ENCODE assay signal across 9 cellular contexts in genomic region chr22:30763815-30764686, GRCh38.
DNase-seq lines count a peak whose midpoint lies in the region; ATAC-seq and TF ChIP-seq lines count a peak whose summit lies in the region.
"Had no signal": no experiment of that assay in that cellular context is flagged by ENCODE, and none has a peak within 500 bp of the region (broad histone marks: within the 10 kb centered on the region; RNA-seq: fewer than 3 reads in every experiment).

No MANE protein-coding gene starts in this region.

- H3K4me2 ChIP-seq in fibroblast of lung (ENCODE audit: extremely low read depth, insufficient read depth, low read length) (no peak overlapping the region), neural progenitor cell (no peak overlapping the region)

- no peaks in the 10 kb centered on the region for H3K36me3 Mint-ChIP-seq in CD4-positive, CD25-positive, alpha-beta regulatory T cell
- H3K36me3 Mint-ChIP-seq in activated CD8-positive, alpha-beta memory T cell treated with anti-CD3 and anti-CD28 coated beads, Interleukin-2, amount 10 ng/mL, durations not matched to agents 7 days and 5 days, result no peaks in the 10 kb centered on the region
- H3K36me3 Mint-ChIP-seq in neural progenitor cell, result no peaks in the 10 kb centered on the region

- H3K27me3 Mint-ChIP-seq in CD4-positive, CD25-positive, alpha-beta regulatory T cell, result no peaks in the 10 kb centered on the region
- no peaks in the 10 kb centered on the region for H3K27me3 Mint-ChIP-seq in activated CD8-positive, alpha-beta memory T cell treated with anti-CD3 and anti-CD28 coated beads, Interleukin-2, amount 10 ng/mL, durations not matched to agents 7 days and 5 days
- H3K27me3 Mint-ChIP-seq in neural progenitor cell (ENCODE audit: insufficient read depth, low read depth), result no peaks in the 10 kb centered on the region

- POLR2A ChIA-PET in HEK293 (lab: Yijun Ruan, JAX), result no interaction called here

- TF ChIP-seq CTCF in HEK293 (tag by site-specific recombination; IDR thresholded peaks at IDR 0.05) (no peak), fibroblast of lung (conservative IDR thresholded peaks at IDR 0.05 in 1 of 2, IDR thresholded peaks at IDR 0.05 in 1 of 2; ENCODE audit: low read depth in 1 of 2, low read length in 2 of 2) (peak; percentile 64 to 70), neural progenitor cell (IDR thresholded peaks at IDR 0.05) (peak; percentile 86), uterus (IDR thresholded peaks at IDR 0.05) (peak; percentile 13 to 61 (median 30))

- H3K9me3 Mint-ChIP-seq in CD4-positive, CD25-positive, alpha-beta regulatory T cell, result no peaks in the 10 kb centered on the region
- H3K9me3 Mint-ChIP-seq in activated CD8-positive, alpha-beta memory T cell treated with anti-CD3 and anti-CD28 coated beads, Interleukin-2, amount 10 ng/mL, durations not matched to agents 7 days and 5 days (ENCODE audit: low read depth), result no peaks in the 10 kb centered on the region
- no peaks in the 10 kb centered on the region for H3K9me3 Mint-ChIP-seq in neural progenitor cell

- no peak for TF ChIP-seq POLR2A in uterus (IDR thresholded peaks at IDR 0.05)

- CTCF ChIA-PET in HEK293 (lab: Yijun Ruan, JAX), result interaction anchor here (0.6 to 8.0 kb wide), 37 partner anchors 8 to 509 kb away, joined by 3 to 166 read pairs (median 4); no protein-coding TSS in a partner anchor
- CTCF ChIA-PET in activated CD8-positive, alpha-beta memory T cell treated with anti-CD3 and anti-CD28 coated beads, Interleukin-2, amount 10 ng/mL, durations not matched to agents 7 days and 5 days (lab: Charles Lee), result interaction anchor here (0.6 to 4.0 kb wide), 17 partner anchors 9 to 549 kb away, joined by 3 to 32 read pairs (median 5); partner anchors contain the start of genes MORC2, SLC35E4 and TUG1

- peaks cover 0 to 10% (median 3%) of the 10 kb centered on the region in 4 donors for H3K4me1 Mint-ChIP-seq in CD4-positive, CD25-positive, alpha-beta regulatory T cell
- peaks cover 2% of the 10 kb centered on the region for H3K4me1 Mint-ChIP-seq in activated CD8-positive, alpha-beta memory T cell treated with anti-CD3 and anti-CD28 coated beads, Interleukin-2, amount 10 ng/mL, durations not matched to agents 7 days and 5 days
- H3K4me1 Mint-ChIP-seq in neural progenitor cell, result peaks cover 10% of the 10 kb centered on the region

- no peak overlapping the region for H3K27ac ChIP-seq in CD4-positive, CD25-positive, alpha-beta regulatory T cell (ENCODE audit: insufficient read depth, low read length, poor library complexity, severe bottlenecking)
- no peak overlapping the region for H3K27ac ChIP-seq in HEK293 (ENCODE audit: extremely low read depth, low read depth, low read length)
- no peak overlapping the region for H3K27ac ChIP-seq in fibroblast of lung (ENCODE audit: insufficient read depth, low read length)
- no peak overlapping the region for H3K27ac ChIP-seq in neural progenitor cell
- no peak overlapping the region for H3K27ac ChIP-seq in uterus
- H3K27ac ChIP-seq: neutrophil had no signal

- H2AFZ ChIP-seq in fibroblast of lung (ENCODE audit: low read length), result no peak overlapping the region
- peak overlapping the region; percentile 4 for H2AFZ ChIP-seq in neural progenitor cell (replicated peaks)

- H3K4me3 ChIP-seq in CD4-positive, CD25-positive, alpha-beta regulatory T cell (ENCODE audit: low read depth, low read length), result no peak overlapping the region
- H3K4me3 ChIP-seq in HEK293 (ENCODE audit: low read depth, low read length), result no peak overlapping the region
- H3K4me3 ChIP-seq in fibroblast of lung (replicated peaks in 1 of 4; ENCODE audit: control extremely low read depth in 1 of 4, insufficient read depth in 1 of 4, low read depth in 3 of 4, low read length in 4 of 4), result no peak overlapping the region
- no peak overlapping the region for H3K4me3 ChIP-seq in neural progenitor cell
- H3K4me3 ChIP-seq in uterus, result no peak overlapping the region

- H3K27ac Mint-ChIP-seq in CD4-positive, CD25-positive, alpha-beta regulatory T cell, result peak overlapping the region; percentile 20 to 52 (median 46)
- H3K27ac Mint-ChIP-seq in activated CD8-positive, alpha-beta memory T cell treated with anti-CD3 and anti-CD28 coated beads, Interleukin-2, amount 10 ng/mL, durations not matched to agents 7 days and 5 days, result no peak overlapping the region
- H3K27ac Mint-ChIP-seq in neural progenitor cell, result no peak overlapping the region

- H4K20me1 ChIP-seq in fibroblast of lung (ENCODE audit: control insufficient read depth, extremely low read depth, insufficient read depth, low read length) (no peaks in the 10 kb centered on the region), neural progenitor cell (ENCODE audit: low read depth) (no peaks in the 10 kb centered on the region)

- intact Hi-C loops in uterus (cut with DNase I; ENCODE audit: low total_unique reads) (no loop called here), sciatic nerve (cut with DNase I) (no loop called here)

- no peaks in the 10 kb centered on the region for H3K27me3 ChIP-seq in CD4-positive, CD25-positive, alpha-beta regulatory T cell (ENCODE audit: control insufficient read depth, insufficient read depth, low read length)
- H3K27me3 ChIP-seq in fibroblast of lung (ENCODE audit: control insufficient read depth, insufficient read depth, low read length) (no peaks in the 10 kb centered on the region), neural progenitor cell (no peaks in the 10 kb centered on the region), uterus (no peaks in the 10 kb centered on the region)
- H3K27me3 ChIP-seq: neutrophil had no signal

- H3K9ac ChIP-seq in fibroblast of lung (ENCODE audit: insufficient read depth, low read length), result no peak overlapping the region
- no peak overlapping the region for H3K9ac ChIP-seq in neural progenitor cell

- no peaks in the 10 kb centered on the region for H3K79me2 ChIP-seq in fibroblast of lung (ENCODE audit: control insufficient read depth, insufficient read depth, low read length)
- H3K79me2 ChIP-seq in neural progenitor cell (ENCODE audit: low read depth), result no peaks in the 10 kb centered on the region

- no peak overlapping the region for H3K4me3 Mint-ChIP-seq in CD4-positive, CD25-positive, alpha-beta regulatory T cell
- H3K4me3 Mint-ChIP-seq in activated CD8-positive, alpha-beta memory T cell treated with anti-CD3 and anti-CD28 coated beads, Interleukin-2, amount 10 ng/mL, durations not matched to agents 7 days and 5 days, result no peak overlapping the region
- no peak overlapping the region for H3K4me3 Mint-ChIP-seq in neural progenitor cell

- peak; percentile 68 to 70 for ATAC-seq in CD4-positive, CD25-positive, alpha-beta regulatory T cell (ENCODE audit: low read depth in 2 of 2)
- peak; percentile 87 for ATAC-seq in activated CD8-positive, alpha-beta memory T cell treated with anti-CD3 and anti-CD28 coated beads, Interleukin-2, amount 10 ng/mL, durations not matched to agents 7 days and 5 days
- ATAC-seq in sciatic nerve, result no peak

- no peaks in the 10 kb centered on the region for H3K4me1 ChIP-seq in CD4-positive, CD25-positive, alpha-beta regulatory T cell (ENCODE audit: control insufficient read depth, insufficient read depth, low read length, poor library complexity, severe bottlenecking)
- H3K4me1 ChIP-seq in HEK293 (ENCODE audit: control insufficient read depth, insufficient read depth, low read length) (no peaks in the 10 kb centered on the region), fibroblast of lung (ENCODE audit: control insufficient read depth, extremely low read depth, insufficient read depth, low read length) (no peaks in the 10 kb centered on the region), neural progenitor cell (peaks cover 6% of the 10 kb centered on the region), uterus (no peaks in the 10 kb centered on the region)

- H3F3A ChIP-seq in neural progenitor cell (ENCODE audit: low read depth), result no peaks in the 10 kb centered on the region

- no peaks in the 10 kb centered on the region for H3K36me3 ChIP-seq in CD4-positive, CD25-positive, alpha-beta regulatory T cell (ENCODE audit: control insufficient read depth, insufficient read depth, low read length)
- H3K36me3 ChIP-seq in HEK293 (ENCODE audit: control insufficient read depth in 2 of 2, insufficient read depth in 1 of 2, low read length in 2 of 2) (no peaks in the 10 kb centered on the region), fibroblast of lung (ENCODE audit: control insufficient read depth, insufficient read depth, low read length) (no peaks in the 10 kb centered on the region), neural progenitor cell (no peaks in the 10 kb centered on the region), uterus (no peaks in the 10 kb centered on the region)
- H3K36me3 ChIP-seq: neutrophil had no signal

- peak; percentile 21 to 81 (median 58) for DNase-seq in CD4-positive, CD25-positive, alpha-beta regulatory T cell
- DNase-seq in NCI-H526 (lab: John Stamatoyannopoulos, UW) (peak; percentile 58 to 84), fibroblast of lung (ENCODE audit: low read depth in 2 of 2) (peak; percentile 81 to 84), neural progenitor cell (ENCODE audit: low spot score) (peak; percentile 88), uterus (peak in 1 of 2 donors; percentile 37), sciatic nerve (ENCODE audit: low spot score) (no peak)
- DNase-seq in activated CD8-positive, alpha-beta memory T cell treated with anti-CD3 and anti-CD28 coated beads, Interleukin-2, amount 10 ng/mL, durations not matched to agents 7 days and 5 days, result peak; percentile 74

- no peaks in the 10 kb centered on the region for H3K9me3 ChIP-seq in CD4-positive, CD25-positive, alpha-beta regulatory T cell (ENCODE audit: control insufficient read depth in 2 of 2, low read length in 2 of 2)
- H3K9me3 ChIP-seq in HEK293 (ENCODE audit: control insufficient read depth, insufficient read depth, low read depth, low read length) (no peaks in the 10 kb centered on the region), fibroblast of lung (ENCODE audit: control insufficient read depth, insufficient read depth, low read depth, low read length) (no peaks in the 10 kb centered on the region), neural progenitor cell (ENCODE audit: low read depth) (no peaks in the 10 kb centered on the region), uterus (no peaks in the 10 kb centered on the region)
- H3K9me3 ChIP-seq: neutrophil had no signal

TF ChIP-seq in HEK293, 187 proteins besides CTCF, POLR2A, EP300 and RAD21 (continues in another document):
- no peak for TF ChIP-seq ZNF645 (tag by site-specific recombination; IDR thresholded peaks at IDR 0.05)
- no peak for TF ChIP-seq KLF10 (tag by site-specific recombination; IDR thresholded peaks at IDR 0.05)
- no peak for TF ChIP-seq ZBTB21 (tag by site-specific recombination; IDR thresholded peaks at IDR 0.05)
- no peak for TF ChIP-seq ZNF701 (tag by site-specific recombination; IDR thresholded peaks at IDR 0.05)

Comparison
In these comparisons a context has a peak if more than half of its experiments do, and no peak if none do; other contexts are left out.
1. H3K27ac Mint-ChIP-seq: peak in CD4-positive, CD25-positive, alpha-beta regulatory T cell (3 of 3); none in activated CD8-positive, alpha-beta memory T cell treated with anti-CD3 and anti-CD28 coated beads, Interleukin-2, amount 10 ng/mL, durations not matched to agents 7 days and 5 days (single experiment) and neural progenitor cell (single experiment).